Comparison of ENCODE assay signal across 8 cellular contexts in genomic region chr20:4014031-4014474, GRCh38. TPM values are rescaled to one million over a fixed set of nuclear protein-coding genes. Genes with fewer than 3 reads are reported as not detected.
DNase-seq lines count a peak whose midpoint lies in the region; ATAC-seq and TF ChIP-seq lines count a peak whose summit lies in the region.

No MANE protein-coding gene starts in this region.

- H3K4me1 ChIP-seq in duodenal mucosa (ENCODE audit: control insufficient read depth in 1 of 2, insufficient read depth in 2 of 2, low read length in 2 of 2) (peaks cover 18 to 27% of the 10 kb centered on the region in 2 donors), transverse colon (peaks cover 0 to 41% (median 19%) of the 10 kb centered on the region in 4 donors)

- H3K9me3 ChIP-seq in duodenal mucosa (ENCODE audit: control insufficient read depth in 1 of 2, low read length in 2 of 2) (no peaks in the 10 kb centered on the region), transverse colon (no peaks in the 10 kb centered on the region)

- H3K36me3 Mint-ChIP-seq in stimulated activated naive CD8-positive, alpha-beta T cell treated with anti-CD3 and anti-CD28 coated beads, Interleukin-15, Interleukin-2, amounts not matched to agents 100 ng/mL and 50 ng/mL, for 24 hours (ENCODE audit: low read depth) = peaks cover 9% of the 10 kb centered on the region
- peaks cover 4% of the 10 kb centered on the region for H3K36me3 Mint-ChIP-seq in memory B cell

- peak overlapping the region; percentile 81 to 90 for H3K4me3 ChIP-seq in duodenal mucosa (ENCODE audit: low read depth in 1 of 2, low read length in 2 of 2)
- peak overlapping the region in 2 of 4 donors; percentile 80 to 93 for H3K4me3 ChIP-seq in transverse colon

- intact Hi-C loops in transverse colon (cut with DNase I; ENCODE audit: low total_unique reads) = loop anchor here (2.0 kb wide), 1 partner anchor 71 kb away; no protein-coding TSS in a partner anchor

- TF ChIP-seq CTCF in transverse colon (IDR thresholded peaks at IDR 0.05) = peak; percentile 47 to 74 (median 54)

- no peaks in the 10 kb centered on the region for H3K36me3 ChIP-seq in duodenal mucosa (ENCODE audit: control insufficient read depth in 1 of 2, insufficient read depth in 2 of 2, low read length in 2 of 2)
- no peaks in the 10 kb centered on the region for H3K36me3 ChIP-seq in transverse colon

- peak overlapping the region in 1 of 2 donors; percentile 81 for H3K9ac ChIP-seq in duodenal mucosa (ENCODE audit: low read depth in 1 of 2, low read length in 2 of 2)

- H3K4me3 Mint-ChIP-seq in stimulated activated naive CD8-positive, alpha-beta T cell treated with anti-CD3 and anti-CD28 coated beads, Interleukin-15, Interleukin-2, amounts not matched to agents 100 ng/mL and 50 ng/mL, for 24 hours = peak overlapping the region; percentile 89
- H3K4me3 Mint-ChIP-seq in memory B cell = peak overlapping the region; percentile 84

- H3K9me3 Mint-ChIP-seq in stimulated activated naive CD8-positive, alpha-beta T cell treated with anti-CD3 and anti-CD28 coated beads, Interleukin-15, Interleukin-2, amounts not matched to agents 100 ng/mL and 50 ng/mL, for 24 hours = no peaks in the 10 kb centered on the region
- no peaks in the 10 kb centered on the region for H3K9me3 Mint-ChIP-seq in memory B cell

- no peak for TF ChIP-seq POLR2A in transverse colon (IDR thresholded peaks at IDR 0.05)

- peak overlapping the region; percentile 13 for H3K27ac Mint-ChIP-seq in stimulated activated naive CD8-positive, alpha-beta T cell treated with anti-CD3 and anti-CD28 coated beads, Interleukin-15, Interleukin-2, amounts not matched to agents 100 ng/mL and 50 ng/mL, for 24 hours
- H3K27ac Mint-ChIP-seq in memory B cell = no peak overlapping the region

- H3K27me3 Mint-ChIP-seq in stimulated activated naive CD8-positive, alpha-beta T cell treated with anti-CD3 and anti-CD28 coated beads, Interleukin-15, Interleukin-2, amounts not matched to agents 100 ng/mL and 50 ng/mL, for 24 hours = no peaks in the 10 kb centered on the region
- H3K27me3 Mint-ChIP-seq in memory B cell = no peaks in the 10 kb centered on the region

- 16 to 23% methylated on average over 3 to 6 of the region's 6 CpGs for WGBS in transverse colon (ENCODE audit: low coverage in 1 of 2), 2 donors

- DNase-seq in stimulated activated naive CD8-positive, alpha-beta T cell treated with anti-CD3 and anti-CD28 coated beads, Interleukin-15, Interleukin-2, amounts not matched to agents 100 U/mL and 50 U/mL, for 24 hours = no peak
- DNase-seq in NAMALWA (ENCODE audit: low spot score) (peak; percentile 58), SIG-M5 treated with dmso at 0.1 percent for 504 hours (lab: John Stamatoyannopoulos, UW; ENCODE audit: unreplicated experiment) (peak; percentile 90), memory B cell (ENCODE audit: low spot score in 2 of 2) (peak in 1 of 2 donors; percentile 8), transverse colon (peak; percentile 68)

- H3K27ac ChIP-seq in duodenal mucosa (ENCODE audit: low read depth, low read length) (no peak overlapping the region), transverse colon (peak overlapping the region; percentile 82 to 89 (median 88))

- H3K27me3 ChIP-seq in duodenal mucosa (ENCODE audit: control insufficient read depth in 1 of 2, insufficient read depth in 2 of 2, low read length in 2 of 2) (no peaks in the 10 kb centered on the region), transverse colon (no peaks in the 10 kb centered on the region)

- TF ChIP-seq EP300 in transverse colon (IDR thresholded peaks at IDR 0.05; ENCODE audit: low read depth) = no peak

- peaks cover 45% of the 10 kb centered on the region for H3K4me1 Mint-ChIP-seq in stimulated activated naive CD8-positive, alpha-beta T cell treated with anti-CD3 and anti-CD28 coated beads, Interleukin-15, Interleukin-2, amounts not matched to agents 100 ng/mL and 50 ng/mL, for 24 hours (ENCODE audit: low read depth)
- peaks cover 21% of the 10 kb centered on the region for H3K4me1 Mint-ChIP-seq in memory B cell

- ATAC-seq in stimulated activated naive CD8-positive, alpha-beta T cell treated with anti-CD3 and anti-CD28 coated beads, Interleukin-15, Interleukin-2, amounts not matched to agents 100 U/mL and 50 U/mL, for 24 hours = no peak
- no peak for ATAC-seq in memory B cell (ENCODE audit: low read depth)
- no peak for ATAC-seq in GM21619 (IDR thresholded peaks at IDR 0.05; ENCODE audit: unreplicated experiment)

- in situ Hi-C loops in transverse colon (cut with MboI; ENCODE audit: low pct_ligation_motif_present in 1 of 4, low pct_unique_long_range_greater_than_20kb in 1 of 4, low sequenced_read_pairs in 3 of 4) = loop anchor here in 3 of 4 donors (10.0 kb wide), 3 partner anchors 61 to 129 kb away; partner anchors contain the start of gene PANK2 (in 1 of the 3)

RNA-seq across cellular contexts. Expression of gene RNF24, which starts 1.3 kb away (rescaled TPM):
- total RNA-seq in transverse colon = 1 to 10 TPM; 3.4 to 4.9 (median 3.9) TPM
